8 cellular contexts compared by ENCODE assay signal in the genomic region with DNA sequence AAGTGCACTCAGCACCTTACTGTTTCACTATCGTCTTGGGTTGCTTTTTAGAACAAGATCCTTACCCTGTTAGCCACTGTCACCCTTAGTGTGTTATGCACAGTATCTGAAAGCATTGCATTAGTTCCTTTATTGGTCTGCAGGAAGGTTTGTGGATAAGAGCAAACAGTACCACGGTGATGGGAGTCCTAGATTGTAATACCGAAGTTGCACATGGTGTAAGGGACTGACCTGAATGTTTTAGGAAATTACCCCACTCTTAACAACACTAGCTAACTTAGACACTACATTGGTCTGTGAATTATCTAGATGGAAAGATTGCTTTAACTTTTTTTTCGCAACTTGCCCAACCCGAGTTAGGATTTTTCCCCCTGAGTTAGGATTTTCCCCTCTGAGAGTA. TPM values are rescaled to one million over a fixed set of nuclear protein-coding genes. Genes with fewer than 3 reads are reported as not detected.
DNase-seq lines count a peak whose midpoint lies in the region; ATAC-seq and TF ChIP-seq lines count a peak whose summit lies in the region.

No MANE protein-coding gene starts in this region.

- H4K20me1 ChIP-seq in DND-41 (ENCODE audit: insufficient read depth, low read length) = peaks cover 53% of the 10 kb centered on the region

- peak overlapping the region; percentile 78 for H3K4me2 ChIP-seq in DND-41 (ENCODE audit: insufficient read depth, low read length)

- intact Hi-C loops in gastrocnemius medialis (cut with DNase I; ENCODE audit: low total_unique reads) = loop anchor here (5.0 kb wide), 1 partner anchor 1038 kb away; a partner anchor contains a TSS

- 0 out of 3 replicates have a peak, but pooled peaks have one; percentile 2 for ATAC-seq in DND-41 (ENCODE audit: insufficient read depth, low read depth)
- ATAC-seq in gastrocnemius medialis = no peak

- peak overlapping the region; percentile 97 to 100 (median 99) for H3K4me3 Mint-ChIP-seq in IgD-negative memory B cell

- peak overlapping the region; percentile 96 for H3K27ac ChIP-seq in DND-41 (ENCODE audit: low read length)
- peak overlapping the region; percentile 100 for H3K27ac ChIP-seq in WERI-Rb-1
- peak overlapping the region; percentile 92 to 99 (median 98) for H3K27ac ChIP-seq in gastrocnemius medialis

- peaks cover 0 to 2% (median 0%) of the 10 kb centered on the region in 3 donors for H3K9me3 Mint-ChIP-seq in IgD-negative memory B cell

- H3K4me1 Mint-ChIP-seq in IgD-negative memory B cell = peaks cover 35 to 49% (median 43%) of the 10 kb centered on the region in 3 donors

- H3K27me3 Mint-ChIP-seq in IgD-negative memory B cell = no peaks in the 10 kb centered on the region

- H3K9ac ChIP-seq in DND-41 (ENCODE audit: low read depth, low read length) = peak overlapping the region; percentile 94

- H3K79me2 ChIP-seq in DND-41 (ENCODE audit: insufficient read depth, low read length) = peaks cover 89% of the 10 kb centered on the region

- TF ChIP-seq CTCF in DND-41 (IDR thresholded peaks at IDR 0.05; ENCODE audit: borderline replicate concordance, extremely low read depth, low read length, poor library complexity, severe bottlenecking) = no peak
- no peak for TF ChIP-seq CTCF in WERI-Rb-1 (IDR thresholded peaks at IDR 0.05; ENCODE audit: low read depth, low read length)
- TF ChIP-seq CTCF in gastrocnemius medialis (IDR thresholded peaks at IDR 0.05 in 4 of 5, conservative IDR thresholded peaks at IDR 0.05 in 1 of 5) = no peak

- no peak overlapping the region for H2AFZ ChIP-seq in DND-41 (ENCODE audit: low read depth, low read length)

- H3K9me3 ChIP-seq in DND-41 (ENCODE audit: insufficient read depth, low read length, severe bottlenecking) = no peaks in the 10 kb centered on the region
- H3K9me3 ChIP-seq in WERI-Rb-1 (ENCODE audit: severe bottlenecking) = no peaks in the 10 kb centered on the region
- H3K9me3 ChIP-seq in gastrocnemius medialis = no peaks in the 10 kb centered on the region

- H3K4me1 ChIP-seq in DND-41 (ENCODE audit: insufficient read depth, low read length) = peaks cover 53% of the 10 kb centered on the region
- H3K4me1 ChIP-seq in gastrocnemius medialis = peaks cover 47 to 56% of the 10 kb centered on the region in 2 donors

- no peaks in the 10 kb centered on the region for H3K36me3 Mint-ChIP-seq in IgD-negative memory B cell

- peak overlapping the region; percentile 92 to 99 (median 98) for H3K27ac Mint-ChIP-seq in IgD-negative memory B cell

- no peaks in the 10 kb centered on the region for H3K27me3 ChIP-seq in DND-41 (ENCODE audit: insufficient read depth, low read length, poor library complexity)
- no peaks in the 10 kb centered on the region for H3K27me3 ChIP-seq in WERI-Rb-1 (ENCODE audit: insufficient read depth, low read depth, severe bottlenecking)
- no peaks in the 10 kb centered on the region for H3K27me3 ChIP-seq in gastrocnemius medialis

- DNase-seq in DND-41 (no peak), WERI-Rb-1 (no peak), glomerular visceral epithelial cell (ENCODE audit: extremely low spot score) (peak; percentile 8), gastrocnemius medialis (no peak), NCI-H446 (lab: John Stamatoyannopoulos, UW) (no peak), COR-L47 (lab: John Stamatoyannopoulos, UW) (no peak)
- DNase-seq in stimulated activated CD4-positive, alpha-beta T cell treated with anti-CD3 and anti-CD28 coated beads, Interleukin-4, amount 100 ng/mL, for 1 hour = no peak

- in situ Hi-C loops in gastrocnemius medialis (cut with MboI; ENCODE audit: low sequenced_read_pairs in 4 of 4) = loop anchor here in 1 of 4 donors (25.0 kb wide), 1 partner anchor 578 kb away; a partner anchor contains a TSS

- H3K36me3 ChIP-seq in DND-41 (ENCODE audit: insufficient read depth, low read length) = peaks cover 38% of the 10 kb centered on the region
- peaks cover 16% of the 10 kb centered on the region for H3K36me3 ChIP-seq in WERI-Rb-1
- H3K36me3 ChIP-seq in gastrocnemius medialis = no peaks in the 10 kb centered on the region

- H3K4me3 ChIP-seq in DND-41 (ENCODE audit: low read depth in 1 of 2, low read length in 2 of 2) (peak overlapping the region; percentile 61 to 68), WERI-Rb-1 (ENCODE audit: low read depth, low read length) (peak overlapping the region; percentile 98), gastrocnemius medialis (peak overlapping the region; percentile 84 to 98 (median 95))

- no peak for TF ChIP-seq POLR2A in gastrocnemius medialis (IDR thresholded peaks at IDR 0.05)

RNA-seq across cellular contexts. Expression of a gene that starts 1.3 kb away (rescaled TPM):
- 52.8 TPM for polyA plus RNA-seq in IgD-negative memory B cell
- 10 to 100 TPM; 62.4 to 99.3 (median 69.0) TPM for total RNA-seq in gastrocnemius medialis
